Comparison of ENCODE assay signal across 9 cellular contexts in genomic region chr12:13102481-13103195, GRCh38. TPM values are rescaled to one million over a fixed set of nuclear protein-coding genes. Genes with fewer than 3 reads are reported as not detected.
DNase-seq lines count a peak whose midpoint lies in the region; ATAC-seq and TF ChIP-seq lines count a peak whose summit lies in the region.
"Had no signal": no experiment of that assay in that cellular context is flagged by ENCODE, and none has a peak within 500 bp of the region (broad histone marks: within the 10 kb centered on the region; RNA-seq: fewer than 3 reads in every experiment).

No MANE protein-coding gene starts in this region.

- H3K4me3 Mint-ChIP-seq in dendritic cell treated with granulocyte-macrophage colony-stimulating factor and Interleukin-4, amounts not matched to agents 40 ng/mL and 50 ng/mL, for 4 days: peak overlapping the region; percentile 5
- H3K4me3 Mint-ChIP-seq in neural progenitor cell: peak overlapping the region; percentile 44

- intact Hi-C loops in dendritic cell treated with granulocyte-macrophage colony-stimulating factor and Interleukin-4, amounts not matched to agents 40 ng/mL and 50 ng/mL, for 4 days (cut with micrococcal nuclease): no loop called here

- no peaks in the 10 kb centered on the region for H3K27me3 ChIP-seq in Loucy (ENCODE audit: insufficient read depth, low read length, poor library complexity, severe bottlenecking)
- H3K27me3 ChIP-seq in neural progenitor cell: no peaks in the 10 kb centered on the region

- no peaks in the 10 kb centered on the region for H3K79me2 ChIP-seq in Loucy (ENCODE audit: insufficient read depth, low read length)
- no peaks in the 10 kb centered on the region for H3K79me2 ChIP-seq in neural progenitor cell (ENCODE audit: low read depth)

- no peak overlapping the region for H2AFZ ChIP-seq in Loucy (ENCODE audit: low read length)
- H2AFZ ChIP-seq in neural progenitor cell (replicated peaks): peak overlapping the region; percentile 67

- ATAC-seq in esophagus mucosa (no peak), HG03175 (IDR thresholded peaks at IDR 0.05; ENCODE audit: unreplicated experiment) (no peak)
- ATAC-seq: GM12878 had no signal

- H3K36me3 Mint-ChIP-seq in dendritic cell treated with granulocyte-macrophage colony-stimulating factor and Interleukin-4, amounts not matched to agents 40 ng/mL and 50 ng/mL, for 4 days (ENCODE audit: low read depth): no peaks in the 10 kb centered on the region
- no peaks in the 10 kb centered on the region for H3K36me3 Mint-ChIP-seq in neural progenitor cell

- peaks cover 54% of the 10 kb centered on the region for H3K4me1 ChIP-seq in Loucy (ENCODE audit: insufficient read depth, low read length, poor library complexity, severe bottlenecking)
- H3K4me1 ChIP-seq in neural progenitor cell: peaks cover 23% of the 10 kb centered on the region

- no peak for TF ChIP-seq CTCF in AG10803 (conservative IDR thresholded peaks at IDR 0.05; ENCODE audit: low read length)
- TF ChIP-seq CTCF in Loucy (conservative IDR thresholded peaks at IDR 0.05; ENCODE audit: low read length): no peak
- no peak for TF ChIP-seq CTCF in neural progenitor cell (IDR thresholded peaks at IDR 0.05)

- no peaks in the 10 kb centered on the region for H3K9me3 Mint-ChIP-seq in dendritic cell treated with granulocyte-macrophage colony-stimulating factor and Interleukin-4, amounts not matched to agents 40 ng/mL and 50 ng/mL, for 4 days
- peaks cover 9% of the 10 kb centered on the region for H3K9me3 Mint-ChIP-seq in neural progenitor cell

- no peaks in the 10 kb centered on the region for H3K9me3 ChIP-seq in Loucy (ENCODE audit: insufficient read depth, low read depth, low read length)
- no peaks in the 10 kb centered on the region for H3K9me3 ChIP-seq in neural progenitor cell (ENCODE audit: low read depth)

- H4K20me1 ChIP-seq in Loucy (ENCODE audit: insufficient read depth, low read length, poor library complexity, severe bottlenecking) (no peaks in the 10 kb centered on the region), neural progenitor cell (ENCODE audit: low read depth) (no peaks in the 10 kb centered on the region)

- peaks cover 64% of the 10 kb centered on the region for H3K4me1 Mint-ChIP-seq in dendritic cell treated with granulocyte-macrophage colony-stimulating factor and Interleukin-4, amounts not matched to agents 40 ng/mL and 50 ng/mL, for 4 days (ENCODE audit: low read depth)
- peaks cover 49% of the 10 kb centered on the region for H3K4me1 Mint-ChIP-seq in neural progenitor cell

- H3K4me3 ChIP-seq in AG10803 (ENCODE audit: low read length): no peak overlapping the region
- no peak overlapping the region for H3K4me3 ChIP-seq in Loucy (ENCODE audit: low read length, poor library complexity, severe bottlenecking)
- H3K4me3 ChIP-seq in neural progenitor cell: no peak overlapping the region
- H3K4me3 ChIP-seq: GM12878 had no signal

- H3K36me3 ChIP-seq in Loucy (ENCODE audit: insufficient read depth, low read length): no peaks in the 10 kb centered on the region
- H3K36me3 ChIP-seq in neural progenitor cell: no peaks in the 10 kb centered on the region

- H3K27ac Mint-ChIP-seq in dendritic cell treated with granulocyte-macrophage colony-stimulating factor and Interleukin-4, amounts not matched to agents 40 ng/mL and 50 ng/mL, for 4 days: peak overlapping the region; percentile 94
- peak overlapping the region; percentile 64 for H3K27ac Mint-ChIP-seq in neural progenitor cell

- H3K27me3 Mint-ChIP-seq in dendritic cell treated with granulocyte-macrophage colony-stimulating factor and Interleukin-4, amounts not matched to agents 40 ng/mL and 50 ng/mL, for 4 days: no peaks in the 10 kb centered on the region
- peaks cover 6% of the 10 kb centered on the region for H3K27me3 Mint-ChIP-seq in neural progenitor cell (ENCODE audit: insufficient read depth, low read depth)

- H3K27ac ChIP-seq in neural progenitor cell: no peak overlapping the region

- H3K9ac ChIP-seq in Loucy (ENCODE audit: low read depth, low read length, poor library complexity, severe bottlenecking): no peak overlapping the region
- H3K9ac ChIP-seq in neural progenitor cell: no peak overlapping the region

- peaks cover 20% of the 10 kb centered on the region for H3F3A ChIP-seq in Loucy (ENCODE audit: low read depth)
- H3F3A ChIP-seq in neural progenitor cell (ENCODE audit: low read depth): peaks cover 19% of the 10 kb centered on the region

- H3K4me2 ChIP-seq in Loucy (ENCODE audit: low read depth, low read length, poor library complexity, severe bottlenecking): peak overlapping the region; percentile 78
- no peak overlapping the region for H3K4me2 ChIP-seq in neural progenitor cell

- DNase-seq in AG10803 (ENCODE audit: low read depth) (peak; percentile 56), neural progenitor cell (ENCODE audit: low spot score) (no peak), NCI-H774 (lab: John Stamatoyannopoulos, UW) (no peak)
- DNase-seq in activated CD4-positive, CD25-positive, alpha-beta regulatory T cell (lab: John Stamatoyannopoulos, UW): no peak

- H3K9me2 ChIP-seq in Loucy (replicated peaks; ENCODE audit: low read depth, low read length): no peaks in the 10 kb centered on the region

RNA-seq across cellular contexts. Expression of gene GSG1, which starts 0.8 kb away (rescaled TPM):
- total RNA-seq in neural progenitor cell (ENCODE audit: low replicate concordance) (not detected in 2 replicates), esophagus mucosa (not detected)
- total RNA-seq: GM12878 had no signal

RNA-seq across cellular contexts. Expression of gene FAM234B, which starts 58.5 kb away (rescaled TPM):
- total RNA-seq in neural progenitor cell (ENCODE audit: low replicate concordance) (20.8 and 23.1 TPM in 2 replicates), esophagus mucosa (2.4 TPM)
